8 cellular contexts compared by ENCODE assay signal in genomic region chr22:37676691-37677627, GRCh38. TPM values are rescaled to one million over a fixed set of nuclear protein-coding genes. Genes with fewer than 3 reads are reported as not detected.
DNase-seq lines count a peak whose midpoint lies in the region; ATAC-seq, FAIRE-seq and TF ChIP-seq lines count a peak whose summit lies in the region.

No MANE protein-coding gene starts in this region.

- no peaks in the 10 kb centered on the region for H3K9me3 ChIP-seq in duodenal mucosa (ENCODE audit: control insufficient read depth in 1 of 2, low read length in 2 of 2)

- peak; percentile 43 for TF ChIP-seq POLR2A in GM18505 (IDR thresholded peaks at IDR 0.05; ENCODE audit: borderline replicate concordance, extremely low read depth, insufficient read depth, insufficient read length)

- peak; percentile 26 for DNase-seq in NCI-H774 (lab: John Stamatoyannopoulos, UW)
- peak; percentile 97 for DNase-seq in activated CD4-positive, alpha-beta memory T cell treated with anti-CD3 and anti-CD28 coated beads for 36 hours
- DNase-seq in memory B cell (ENCODE audit: low spot score in 2 of 2): peak; percentile 82 to 88
- DNase-seq in stimulated activated CD4-positive, alpha-beta T cell treated with anti-CD3 and anti-CD28 coated beads, TNF-alpha, amount 100 ng/mL, for 48 hours (ENCODE audit: low read depth in 3 of 3): peak; percentile 85 to 95 (median 90)
- DNase-seq in D721Med (ENCODE audit: insufficient read length, low spot score): no peak

- H3K4me1 ChIP-seq in duodenal mucosa (ENCODE audit: control insufficient read depth in 1 of 2, insufficient read depth in 2 of 2, low read length in 2 of 2): peaks cover 39 to 54% of the 10 kb centered on the region in 2 donors

- H3K4me3 ChIP-seq in duodenal mucosa (ENCODE audit: low read depth in 1 of 2, low read length in 2 of 2): peak overlapping the region; percentile 73

- no peaks in the 10 kb centered on the region for H3K36me3 ChIP-seq in duodenal mucosa (ENCODE audit: control insufficient read depth in 1 of 2, insufficient read depth in 2 of 2, low read length in 2 of 2)

- FAIRE-seq in D721Med (lab: Jason Lieb, UNC): no peak

- peak overlapping the region; percentile 89 for H3K27ac ChIP-seq in duodenal mucosa (ENCODE audit: low read depth, low read length)

- peak overlapping the region; percentile 93 for H3K27ac Mint-ChIP-seq in activated CD4-positive, alpha-beta memory T cell treated with anti-CD3 and anti-CD28 coated beads for 36 hours
- peak overlapping the region; percentile 97 for H3K27ac Mint-ChIP-seq in memory B cell

- CTCF ChIA-PET in activated CD4-positive, alpha-beta memory T cell treated with anti-CD3 and anti-CD28 coated beads for 36 hours (lab: Charles Lee): interaction anchor here (1.0 to 24.9 kb wide), 6 partner anchors 9 to 84 kb away, joined by 3 to 574 read pairs (median 13); partner anchors contain the start of genes NOL12, PDXP and SH3BP1

- intact Hi-C loops in activated CD4-positive, alpha-beta memory T cell treated with anti-CD3 and anti-CD28 coated beads for 36 hours (cut with micrococcal nuclease): loop anchor here (1.0 to 10.0 kb wide), 5 partner anchors 19 to 168 kb away; partner anchors contain the start of genes ANKRD54, EIF3L, GGA1 and PDXP

- ATAC-seq in GM18505 (IDR thresholded peaks at IDR 0.05; ENCODE audit: unreplicated experiment) (peak; percentile 54), HG03045 (IDR thresholded peaks at IDR 0.05; ENCODE audit: unreplicated experiment) (peak; percentile 43), memory B cell (ENCODE audit: low read depth) (peak; percentile 86)

- no peaks in the 10 kb centered on the region for H3K27me3 Mint-ChIP-seq in activated CD4-positive, alpha-beta memory T cell treated with anti-CD3 and anti-CD28 coated beads for 36 hours
- no peaks in the 10 kb centered on the region for H3K27me3 Mint-ChIP-seq in memory B cell

- H3K9me3 Mint-ChIP-seq in activated CD4-positive, alpha-beta memory T cell treated with anti-CD3 and anti-CD28 coated beads for 36 hours: no peaks in the 10 kb centered on the region
- H3K9me3 Mint-ChIP-seq in memory B cell: no peaks in the 10 kb centered on the region

- H3K4me1 Mint-ChIP-seq in activated CD4-positive, alpha-beta memory T cell treated with anti-CD3 and anti-CD28 coated beads for 36 hours (ENCODE audit: low read depth): peaks cover 51% of the 10 kb centered on the region
- H3K4me1 Mint-ChIP-seq in memory B cell: peaks cover 34% of the 10 kb centered on the region

- TF ChIP-seq CTCF in D721Med (IDR thresholded peaks at IDR 0.05; ENCODE audit: insufficient read depth, missing control alignments): no peak

- no peaks in the 10 kb centered on the region for H3K27me3 ChIP-seq in duodenal mucosa (ENCODE audit: control insufficient read depth in 1 of 2, insufficient read depth in 2 of 2, low read length in 2 of 2)

- POLR2A ChIA-PET in activated CD4-positive, alpha-beta memory T cell treated with anti-CD3 and anti-CD28 coated beads for 36 hours (lab: Charles Lee): interaction anchor here (0.8 to 3.4 kb wide), 9 partner anchors 9 to 72 kb away, joined by 3 to 15 read pairs (median 5); partner anchors contain the start of genes GGA1, NOL12 and PDXP

- peaks cover 14% of the 10 kb centered on the region for H3K36me3 Mint-ChIP-seq in activated CD4-positive, alpha-beta memory T cell treated with anti-CD3 and anti-CD28 coated beads for 36 hours
- peaks cover 5% of the 10 kb centered on the region for H3K36me3 Mint-ChIP-seq in memory B cell

- peak overlapping the region; percentile 87 for H3K4me3 Mint-ChIP-seq in activated CD4-positive, alpha-beta memory T cell treated with anti-CD3 and anti-CD28 coated beads for 36 hours
- peak overlapping the region; percentile 87 for H3K4me3 Mint-ChIP-seq in memory B cell

- peak overlapping the region; percentile 72 to 73 for H3K9ac ChIP-seq in duodenal mucosa (ENCODE audit: low read depth in 1 of 2, low read length in 2 of 2)

RNA-seq across cellular contexts. Expression of gene LGALS1, which starts 1.5 kb away (rescaled TPM):
- 100 to 1,000 TPM; 816 to 833 TPM for total RNA-seq in activated CD4-positive, alpha-beta memory T cell treated with anti-CD3 and anti-CD28 coated beads for 36 hours

RNA-seq across cellular contexts. Expression of gene NOL12, which starts 9.2 kb away (rescaled TPM):
- total RNA-seq in activated CD4-positive, alpha-beta memory T cell treated with anti-CD3 and anti-CD28 coated beads for 36 hours: 10 to 100 TPM; 32.5 to 33.3 TPM

RNA-seq across cellular contexts. Expression of gene PDXP, which starts 18.4 kb away (rescaled TPM):
- 10 to 100 TPM; 21.9 to 22.9 TPM for total RNA-seq in activated CD4-positive, alpha-beta memory T cell treated with anti-CD3 and anti-CD28 coated beads for 36 hours

RNA-seq across cellular contexts. Expression of gene TRIOBP, which starts 19.9 kb away (rescaled TPM):
- 10 to 100 TPM; 25.0 to 26.8 TPM for total RNA-seq in activated CD4-positive, alpha-beta memory T cell treated with anti-CD3 and anti-CD28 coated beads for 36 hours

RNA-seq across cellular contexts. Expression of gene SH3BP1, which starts 37.5 kb away (rescaled TPM):
- total RNA-seq in activated CD4-positive, alpha-beta memory T cell treated with anti-CD3 and anti-CD28 coated beads for 36 hours: 100 to 1,000 TPM in 1 of 2 experiments, 10 to 100 TPM in 1; 97.6 to 102 TPM
